In genomic region chr2:88350641-88351601, GRCh38 we compare ENCODE assay signal across 8 cellular contexts.
DNase-seq lines count a peak whose midpoint lies in the region; ATAC-seq and TF ChIP-seq lines count a peak whose summit lies in the region.

No MANE protein-coding gene starts in this region.

- no peak overlapping the region for H3K27ac ChIP-seq in brain microvascular endothelial cell

- peak; percentile 92 for TF ChIP-seq CTCF in GM12864 (IDR thresholded peaks at IDR 0.05; ENCODE audit: low read depth, low read length, missing control alignments)
- peak; percentile 62 for TF ChIP-seq CTCF in brain microvascular endothelial cell (IDR thresholded peaks at IDR 0.05; ENCODE audit: low read depth, low read length, missing control alignments)

- no peaks in the 10 kb centered on the region for H3K36me3 ChIP-seq in brain microvascular endothelial cell (replicated peaks)

- in situ Hi-C loops in brain microvascular endothelial cell (cut with HindIII; ENCODE audit: low pct_ligation_motif_present, low sequenced_read_pairs), result no loop called here

- DNase-seq in GM12864 (ENCODE audit: low read depth) (peak; percentile 10), T-helper 2 cell (peak; percentile 18 to 62 (median 50)), brain microvascular endothelial cell (peak; percentile 16), inferior parietal cortex (ENCODE audit: extremely low spot score) (peak; percentile 2), SHP77 treated with DMSO at 0.1 percent for 48 hours (lab: John Stamatoyannopoulos, UW) (no peak)
- DNase-seq in stimulated activated CD4-positive, alpha-beta T cell treated with anti-CD3 and anti-CD28 coated beads, Interleukin-1b, Interleukin-23, amount 100 ng/mL, for 24 hours (ENCODE audit: low read depth in 4 of 4, low spot score in 1 of 4), result peak; percentile 44 to 59 (median 55)

- ATAC-seq in HG03442 (IDR thresholded peaks at IDR 0.05; ENCODE audit: unreplicated experiment) (peak; percentile 79), GM18870 (IDR thresholded peaks at IDR 0.05; ENCODE audit: unreplicated experiment) (no peak)

- H3K27me3 ChIP-seq in brain microvascular endothelial cell (replicated peaks), result peaks cover 1% of the 10 kb centered on the region

- H3K4me3 ChIP-seq in GM12864 (ENCODE audit: low read depth, low read length) (no peak overlapping the region), brain microvascular endothelial cell (ENCODE audit: low read depth, low read length) (no peak overlapping the region)
